ENCODE assay signal across 8 cellular contexts in the genomic region with DNA sequence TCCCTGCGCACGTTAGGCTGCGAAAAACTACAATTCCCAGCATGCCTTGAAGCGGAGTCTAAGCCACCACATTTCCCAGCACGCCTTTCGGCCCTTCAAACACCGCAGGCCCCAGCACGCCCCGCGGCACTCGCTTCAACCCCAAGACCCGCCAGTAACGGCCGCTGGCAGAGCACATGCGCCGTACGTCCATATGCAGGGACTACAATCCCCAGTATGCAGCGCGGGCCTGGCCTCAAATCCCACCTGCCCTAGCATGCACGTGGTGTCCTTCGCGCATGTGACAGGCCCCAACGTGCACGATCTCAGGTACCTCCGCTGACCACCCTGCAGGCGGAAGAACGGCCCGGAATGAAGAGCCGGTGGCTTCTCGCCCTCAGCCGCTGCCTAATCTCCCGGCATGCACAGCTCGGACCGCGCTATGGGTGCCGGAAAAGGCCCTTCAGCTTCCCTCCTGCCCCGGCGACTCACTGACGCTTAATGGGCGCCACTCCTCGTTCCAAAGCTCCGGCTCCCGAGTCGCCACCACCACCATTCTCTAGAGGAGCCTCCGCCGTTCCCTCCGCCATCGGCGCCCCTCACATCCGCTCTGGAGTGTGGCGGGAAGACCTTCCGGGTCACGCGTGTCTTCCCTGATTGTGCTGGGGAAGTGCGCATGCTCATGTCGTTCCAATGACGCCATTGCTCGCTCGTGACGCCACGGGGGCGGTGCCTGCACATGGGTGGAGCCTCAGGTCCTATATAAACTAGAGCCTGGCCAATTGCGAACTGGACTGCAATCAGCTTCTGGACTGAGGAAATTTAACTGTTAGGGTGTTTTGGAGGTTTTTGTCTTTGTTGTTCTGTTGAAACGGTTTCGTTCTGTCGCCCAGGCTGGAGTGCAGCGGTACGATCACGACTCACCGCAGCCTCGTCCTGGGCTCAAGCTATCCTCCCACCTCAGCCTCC. TPM values are rescaled to one million over a fixed set of nuclear protein-coding genes. Genes with fewer than 3 reads are reported as not detected.
DNase-seq lines count a peak whose midpoint lies in the region; ATAC-seq and TF ChIP-seq lines count a peak whose summit lies in the region.

A gene with protein sequence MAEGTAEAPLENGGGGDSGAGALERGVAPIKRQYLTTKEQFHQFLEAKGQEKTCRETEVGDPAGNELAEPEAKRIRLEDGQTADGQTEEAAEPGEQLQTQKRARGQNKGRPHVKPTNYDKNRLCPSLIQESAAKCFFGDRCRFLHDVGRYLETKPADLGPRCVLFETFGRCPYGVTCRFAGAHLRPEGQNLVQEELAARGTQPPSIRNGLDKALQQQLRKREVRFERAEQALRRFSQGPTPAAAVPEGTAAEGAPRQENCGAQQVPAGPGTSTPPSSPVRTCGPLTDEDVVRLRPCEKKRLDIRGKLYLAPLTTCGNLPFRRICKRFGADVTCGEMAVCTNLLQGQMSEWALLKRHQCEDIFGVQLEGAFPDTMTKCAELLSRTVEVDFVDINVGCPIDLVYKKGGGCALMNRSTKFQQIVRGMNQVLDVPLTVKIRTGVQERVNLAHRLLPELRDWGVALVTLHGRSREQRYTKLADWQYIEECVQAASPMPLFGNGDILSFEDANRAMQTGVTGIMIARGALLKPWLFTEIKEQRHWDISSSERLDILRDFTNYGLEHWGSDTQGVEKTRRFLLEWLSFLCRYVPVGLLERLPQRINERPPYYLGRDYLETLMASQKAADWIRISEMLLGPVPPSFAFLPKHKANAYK (minus strand): TSS at position 591 of the 948 bp plus-strand sequence. CDS start 22 bp downstream, at position 569.

- H3K4me2 ChIP-seq in KMS-11 = peak within 1 kb of the TSS; percentile 71

- no peaks in the 10 kb centered on the region for H4K20me1 ChIP-seq in KMS-11 (ENCODE audit: insufficient read depth)

- H3K4me1 ChIP-seq in KMS-11 (ENCODE audit: low read depth, poor library complexity, severe bottlenecking) (peaks cover 5% of the 10 kb centered on the region), Peyer's patch (peaks cover 0 to 7% (median 3%) of the 10 kb centered on the region in 4 donors), muscle layer of colon (ENCODE audit: insufficient read depth, low read length) (peaks cover 9% of the 10 kb centered on the region)

- H2AFZ ChIP-seq in KMS-11 (ENCODE audit: low read depth) = peak within 1 kb of the TSS; percentile 58; the same call in 1 of the 2 replicates

- H3K9me3 ChIP-seq in Peyer's patch = no peaks in the 10 kb centered on the region
- no peaks in the 10 kb centered on the region for H3K9me3 ChIP-seq in muscle layer of colon (ENCODE audit: low read length)

- ATAC-seq in GM21737 (IDR thresholded peaks at IDR 0.05; ENCODE audit: unreplicated experiment) (peak; percentile 82), esophagus mucosa (peak; percentile 92)

- peak; percentile 45 to 59 for TF ChIP-seq POLR2A in Peyer's patch (IDR thresholded peaks at IDR 0.05)

- H3K9ac ChIP-seq in KMS-11 (peak within 1 kb of the TSS; percentile 99), muscle layer of colon (ENCODE audit: low read length) (peak within 1 kb of the TSS; percentile 51)

- TF ChIP-seq CTCF in KMS-11 (conservative IDR thresholded peaks at IDR 0.05; ENCODE audit: low read depth, low read length) (no peak), Peyer's patch (IDR thresholded peaks at IDR 0.05) (no peak)

- H3K4me3 ChIP-seq in KMS-11 (IDR thresholded peaks at IDR 0.05; ENCODE audit: insufficient read depth, low read depth, low read length) (no peak within 1 kb of the TSS), Peyer's patch (peak within 1 kb of the TSS; percentile 69 to 89 (median 84)), muscle layer of colon (ENCODE audit: low read depth in 1 of 2, low read length in 2 of 2) (peak within 1 kb of the TSS; percentile 78 to 100)

- no peaks in the 10 kb centered on the region for H3K79me2 ChIP-seq in KMS-11 (ENCODE audit: insufficient read depth, low read depth)

- H3K27me3 ChIP-seq in KMS-11 (ENCODE audit: insufficient read depth, low read depth) (no peaks in the 10 kb centered on the region), Peyer's patch (no peaks in the 10 kb centered on the region), muscle layer of colon (ENCODE audit: control insufficient read depth in 1 of 2, insufficient read depth in 2 of 2, low read length in 2 of 2) (no peaks in the 10 kb centered on the region)

- H3K27ac ChIP-seq in KMS-11 = peak within 1 kb of the TSS; percentile 98
- H3K27ac ChIP-seq in Peyer's patch = peak within 1 kb of the TSS; percentile 94 to 98 (median 96)
- H3K27ac ChIP-seq in muscle layer of colon (ENCODE audit: low read depth, low read length) = peak within 1 kb of the TSS; percentile 99

- DNase-seq in DMS53 treated with DMSO at 0.1 percent for 48 hours (lab: John Stamatoyannopoulos, UW; ENCODE audit: unreplicated experiment) (peak; percentile 80), Peyer's patch (peak; percentile 95 to 99 (median 96))
- peak; percentile 97 to 99 for DNase-seq in activated T-cell treated with anti-CD3 and anti-CD28 coated beads, Interleukin-2, amount 50 U/mL, for 48 hours
- DNase-seq in stimulated activated CD8-positive, alpha-beta memory T cell treated with anti-CD3 and anti-CD28 coated beads, Interleukin-7, amount 100 ng/mL, for 24 hours (ENCODE audit: low read depth) = peak; percentile 94

- H3K36me3 ChIP-seq in KMS-11 (ENCODE audit: insufficient read depth) (0 out of 2 replicates have a peak, but pooled peaks cover 4% of the 10 kb centered on the region), Peyer's patch (peaks cover 0 to 41% (median 0%) of the 10 kb centered on the region in 3 donors), muscle layer of colon (ENCODE audit: insufficient read depth, low read length) (peaks cover 42% of the 10 kb centered on the region)

RNA-seq across cellular contexts. Expression of the gene that starts here (rescaled TPM):
- 10 to 100 TPM; 31.5 to 91.6 (median 71.2) TPM for total RNA-seq in Peyer's patch
- 24.2 TPM for total RNA-seq in esophagus mucosa
